11 cellular contexts compared by ENCODE assay signal in genomic region chr14:94346073-94346786, GRCh38. TPM values are rescaled to one million over a fixed set of nuclear protein-coding genes. Genes with fewer than 3 reads are reported as not detected.
A peak's percentile ranks its signal among the peaks of the same experiment; 100 is the strongest.
DNase-seq lines count a peak whose midpoint lies in the region; ATAC-seq lines count a peak whose summit lies in the region.
"Not testable (repeated sequence)": the region's sequence is repeated elsewhere in the genome, so short reads cannot be mapped to it uniquely, and the experiment has no call there.
"Had no signal": no experiment of that assay in that cellular context is flagged by ENCODE, and none has a peak within 500 bp of the region (broad histone marks: within the 10 kb centered on the region; RNA-seq: fewer than 3 reads in every experiment).

No MANE protein-coding gene starts in this region.

- peak; percentile 36 for DNase-seq in AG08396 (ENCODE audit: low spot score)
- DNase-seq in HS-5 (ENCODE audit: low read depth): peak; percentile 72
- DNase-seq in T-helper 2 cell treated with Interferon-gamma antibody and Interleukin-4, amounts not matched to agents 5 μg/mL and 100 μg/mL, for 36 hours (ENCODE audit: low spot score): peak; percentile 75
- DNase-seq in fibroblast of peridontal ligament (ENCODE audit: extremely low read depth): peak; percentile 23
- peak; percentile 28 to 31 for DNase-seq in stimulated activated CD4-positive, alpha-beta T cell treated with anti-CD3 and anti-CD28 coated beads, Interleukin-2, amount 100 ng/mL, for 48 hours

- not testable (repeated sequence) for H3K9me3 Mint-ChIP-seq in T-helper 2 cell treated with Interferon-gamma antibody and Interleukin-4, amounts not matched to agents 5 μg/mL and 100 μg/mL, for 36 hours; activated T-helper 17 cell treated with anti-CD3 and anti-CD28 coated beads, Interleukin-2, amount 50 U/mL, for 72 hours

- peak; percentile 78 for ATAC-seq in GM18907 (IDR thresholded peaks at IDR 0.05; ENCODE audit: unreplicated experiment)
- peak; percentile 72 for ATAC-seq in HG02588 (IDR thresholded peaks at IDR 0.05; ENCODE audit: unreplicated experiment)
- peak; percentile 83 for ATAC-seq in activated T-helper 17 cell treated with anti-CD3 and anti-CD28 coated beads, Interleukin-2, amount 50 U/mL, for 72 hours (replicated peaks)

- not testable (repeated sequence) for H3K4me3 Mint-ChIP-seq in T-helper 2 cell treated with Interferon-gamma antibody and Interleukin-4, amounts not matched to agents 5 μg/mL and 100 μg/mL, for 36 hours
- peak overlapping the region; percentile 44 for H3K4me3 Mint-ChIP-seq in activated T-helper 17 cell treated with anti-CD3 and anti-CD28 coated beads, Interleukin-2, amount 50 U/mL, for 72 hours

- peaks cover 12% of the 10 kb centered on the region for H3K4me1 Mint-ChIP-seq in T-helper 2 cell treated with Interferon-gamma antibody and Interleukin-4, amounts not matched to agents 5 μg/mL and 100 μg/mL, for 36 hours (ENCODE audit: low read depth)
- H3K4me1 Mint-ChIP-seq in activated T-helper 17 cell treated with anti-CD3 and anti-CD28 coated beads, Interleukin-2, amount 50 U/mL, for 72 hours: peaks cover 41% of the 10 kb centered on the region

- not testable (repeated sequence) for H3K36me3 Mint-ChIP-seq in T-helper 2 cell treated with Interferon-gamma antibody and Interleukin-4, amounts not matched to agents 5 μg/mL and 100 μg/mL, for 36 hours (ENCODE audit: low read depth); activated T-helper 17 cell treated with anti-CD3 and anti-CD28 coated beads, Interleukin-2, amount 50 U/mL, for 72 hours (ENCODE audit: low read depth)

- not testable (repeated sequence) for H3K27me3 Mint-ChIP-seq in T-helper 2 cell treated with Interferon-gamma antibody and Interleukin-4, amounts not matched to agents 5 μg/mL and 100 μg/mL, for 36 hours (ENCODE audit: low read depth); activated T-helper 17 cell treated with anti-CD3 and anti-CD28 coated beads, Interleukin-2, amount 50 U/mL, for 72 hours

- peak overlapping the region; percentile 36 for H3K27ac Mint-ChIP-seq in T-helper 2 cell treated with Interferon-gamma antibody and Interleukin-4, amounts not matched to agents 5 μg/mL and 100 μg/mL, for 36 hours
- H3K27ac Mint-ChIP-seq in activated T-helper 17 cell treated with anti-CD3 and anti-CD28 coated beads, Interleukin-2, amount 50 U/mL, for 72 hours: peak overlapping the region; percentile 93

RNA-seq across cellular contexts. Expression of gene SERPINA2, which starts 20.3 kb away (rescaled TPM):
- under 1 TPM in 1 of 2 donors, not detected in 1; 0.29 TPM for total RNA-seq in activated T-helper 17 cell treated with anti-CD3 and anti-CD28 coated beads, Interleukin-2, amount 50 U/mL, for 72 hours
- total RNA-seq: G401, lower leg skin, osteoblast had no signal

RNA-seq across cellular contexts. Expression of gene SERPINA6, which starts 23.1 kb away (rescaled TPM):
- total RNA-seq in activated T-helper 17 cell treated with anti-CD3 and anti-CD28 coated beads, Interleukin-2, amount 50 U/mL, for 72 hours: under 1 TPM in 1 of 2 donors, not detected in 1; 0.61 TPM
- total RNA-seq: G401, lower leg skin, osteoblast had no signal

RNA-seq across cellular contexts. Expression of gene SERPINA1, which starts 42.2 kb away (rescaled TPM):
- total RNA-seq in activated T-helper 17 cell treated with anti-CD3 and anti-CD28 coated beads, Interleukin-2, amount 50 U/mL, for 72 hours: 100 to 1,000 TPM in 1 of 2 donors, 1 to 10 TPM in 1; 1.3 to 160 TPM
- total RNA-seq: G401 had no signal

RNA-seq across cellular contexts. Expression of gene SERPINA10, which starts 53.2 kb away (rescaled TPM):
- not detected for total RNA-seq in activated T-helper 17 cell treated with anti-CD3 and anti-CD28 coated beads, Interleukin-2, amount 50 U/mL, for 72 hours
- total RNA-seq: G401, lower leg skin, osteoblast had no signal

Comparison
In these comparisons a context has a peak if more than half of its experiments do, and no peak if none do; other contexts are left out.
1. Peak in every context shown above with its lines: DNase-seq and ATAC-seq.
2. DNase-seq: peak in every context shown above with its lines; median percentile 75 in T-helper 2 cell treated with Interferon-gamma antibody and Interleukin-4, amounts not matched to agents 5 μg/mL and 100 μg/mL, for 36 hours; 72 in HS-5; 36 in AG08396; 30 in stimulated activated CD4-positive, alpha-beta T cell treated with anti-CD3 and anti-CD28 coated beads, Interleukin-2, amount 100 ng/mL, for 48 hours; 23 in fibroblast of peridontal ligament.